In the genomic region with DNA sequence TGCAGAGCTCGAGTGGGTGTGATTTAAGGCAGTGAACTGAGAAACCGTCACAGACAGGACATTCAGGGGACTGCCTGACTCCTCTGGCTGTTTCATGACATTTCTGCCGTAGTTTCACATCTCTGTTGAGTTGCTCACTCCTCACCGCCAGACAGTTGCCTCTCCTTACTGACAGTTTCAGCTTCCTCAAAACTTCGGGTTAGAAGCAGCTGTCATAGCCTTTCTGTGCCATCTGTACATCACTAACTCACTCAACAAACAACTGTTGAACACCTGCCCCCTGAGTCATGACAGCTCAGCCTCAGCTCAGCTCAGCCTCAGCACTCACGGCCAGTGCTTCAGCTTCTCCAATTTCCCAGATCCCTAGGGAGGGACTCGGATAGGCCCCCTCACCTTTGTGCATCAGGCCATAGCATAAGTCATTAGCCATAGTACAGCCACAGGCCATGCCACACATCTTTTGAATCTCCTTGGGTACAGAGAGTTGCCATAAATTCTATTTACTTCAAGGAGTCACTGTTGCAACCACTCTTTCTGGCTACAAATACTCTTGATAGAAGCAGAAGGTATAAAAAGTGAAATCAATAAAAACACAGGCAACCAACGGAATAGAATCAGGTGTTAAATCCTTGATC, we compare ENCODE assay signal across 8 cellular contexts. TPM values are rescaled to one million over a fixed set of nuclear protein-coding genes. Genes with fewer than 3 reads are reported as not detected.
A peak's percentile ranks its signal among the peaks of the same experiment; 100 is the strongest.
DNase-seq lines count a peak whose midpoint lies in the region; ATAC-seq and TF ChIP-seq lines count a peak whose summit lies in the region.

No MANE protein-coding gene starts in this region.

- no peaks in the 10 kb centered on the region for H3K27me3 ChIP-seq in prostate gland (replicated peaks; ENCODE audit: insufficient read depth)

- H3K4me3 ChIP-seq in GM12865 (ENCODE audit: low read depth, low read length) = no peak overlapping the region
- H3K4me3 ChIP-seq in prostate gland = no peak overlapping the region

- 74% methylated on average over 8 of the region's 8 CpGs for WGBS in prostate gland

- H3K9me3 ChIP-seq in prostate gland = no peaks in the 10 kb centered on the region

- H3K36me3 Mint-ChIP-seq in activated T-cell treated with anti-CD3 and anti-CD28 coated beads, Interleukin-2, amount 50 U/mL, for 72 hours (ENCODE audit: insufficient read depth in 2 of 2) = peaks cover 2 to 3% of the 10 kb centered on the region in 2 donors

- TF ChIP-seq CTCF in GM12865 (IDR thresholded peaks at IDR 0.05; ENCODE audit: insufficient read depth, low read depth, low read length, missing control alignments) (no peak), prostate gland (IDR thresholded peaks at IDR 0.05) (no peak)

- H3K27me3 Mint-ChIP-seq in activated T-cell treated with anti-CD3 and anti-CD28 coated beads, Interleukin-2, amount 50 U/mL, for 72 hours (ENCODE audit: low read depth) = peaks cover 19% of the 10 kb centered on the region

- DNase-seq in GM12865 (ENCODE audit: low read depth) = peak; percentile 95
- peak; percentile 24 to 40 for DNase-seq in activated T-cell treated with anti-CD3 and anti-CD28 coated beads, Interleukin-2, amount 50 U/mL, for 72 hours
- DNase-seq in stimulated activated naive CD8-positive, alpha-beta T cell treated with anti-CD3 and anti-CD28 coated beads, Interleukin-15, Interleukin-2, amounts not matched to agents 100 U/mL and 50 U/mL, for 24 hours = peak; percentile 24
- no peak for DNase-seq in NCI-H526 (lab: John Stamatoyannopoulos, UW)
- DNase-seq in NK-92 treated with Interleukin-12 subunit alpha and Interleukin-12 subunit beta, amount 100 ng/mL, for 24 hours (lab: John Stamatoyannopoulos, UW) = no peak
- DNase-seq in prostate gland (ENCODE audit: low spot score) = no peak

- H3K27ac Mint-ChIP-seq in activated T-cell treated with anti-CD3 and anti-CD28 coated beads, Interleukin-2, amount 50 U/mL, for 72 hours = peak overlapping the region; percentile 55

- H3K36me3 ChIP-seq in prostate gland = no peaks in the 10 kb centered on the region

- H3K4me1 ChIP-seq in prostate gland (replicated peaks) = no peaks in the 10 kb centered on the region

- peaks cover 0 to 1% of the 10 kb centered on the region in 2 donors for H3K9me3 Mint-ChIP-seq in activated T-cell treated with anti-CD3 and anti-CD28 coated beads, Interleukin-2, amount 50 U/mL, for 72 hours

- no peak for TF ChIP-seq POLR2A in prostate gland (IDR thresholded peaks at IDR 0.05)

- ATAC-seq in GM19463 (IDR thresholded peaks at IDR 0.05; ENCODE audit: unreplicated experiment) = peak; percentile 86
- ATAC-seq in HG03457 (IDR thresholded peaks at IDR 0.05; ENCODE audit: unreplicated experiment) = peak; percentile 84
- peak; percentile 94 to 96 for ATAC-seq in activated T-cell treated with anti-CD3 and anti-CD28 coated beads, Interleukin-2, amount 50 U/mL, for 72 hours (replicated peaks in 1 of 2)
- ATAC-seq in stimulated activated naive CD8-positive, alpha-beta T cell treated with anti-CD3 and anti-CD28 coated beads, Interleukin-15, Interleukin-2, amounts not matched to agents 100 U/mL and 50 U/mL, for 24 hours = peak; percentile 85

- intact Hi-C loops in prostate gland (cut with DNase I) = no loop called here

- H3K27ac ChIP-seq in prostate gland = no peak overlapping the region

- H3K4me3 Mint-ChIP-seq in activated T-cell treated with anti-CD3 and anti-CD28 coated beads, Interleukin-2, amount 50 U/mL, for 72 hours = peak overlapping the region; percentile 51 to 80

- H3K4me1 Mint-ChIP-seq in activated T-cell treated with anti-CD3 and anti-CD28 coated beads, Interleukin-2, amount 50 U/mL, for 72 hours (ENCODE audit: low read depth) = peaks cover 16% of the 10 kb centered on the region

RNA-seq across cellular contexts. Expression of gene SLC15A4, which starts 6.2 kb away (rescaled TPM):
- total RNA-seq in activated T-cell treated with anti-CD3 and anti-CD28 coated beads, Interleukin-2, amount 50 U/mL, for 72 hours = 10 to 100 TPM; 19.4 to 19.8 TPM
- total RNA-seq in prostate gland = 10 to 100 TPM; 33.5 to 51.5 TPM

RNA-seq across cellular contexts. Expression of gene GLT1D1, which starts 23.3 kb away (rescaled TPM):
- under 1 TPM in 1 of 2 donors, not detected in 1; 0.41 TPM for total RNA-seq in activated T-cell treated with anti-CD3 and anti-CD28 coated beads, Interleukin-2, amount 50 U/mL, for 72 hours
- total RNA-seq in prostate gland = 1 to 10 TPM in 1 of 2 donors, not detected in 1; 1.9 TPM

Comparison
In these comparisons a context has a peak if more than half of its experiments do, and no peak if none do; other contexts are left out.
1. DNase-seq: peak in GM12865 (single experiment), activated T-cell treated with anti-CD3 and anti-CD28 coated beads, Interleukin-2, amount 50 U/mL, for 72 hours (2 of 2) and stimulated activated naive CD8-positive, alpha-beta T cell treated with anti-CD3 and anti-CD28 coated beads, Interleukin-15, Interleukin-2, amounts not matched to agents 100 U/mL and 50 U/mL, for 24 hours (single experiment); none in NCI-H526 (0 of 2), NK-92 treated with Interleukin-12 subunit alpha and Interleukin-12 subunit beta, amount 100 ng/mL, for 24 hours (single experiment) and prostate gland (single experiment).
2. Peak in every context shown above with its lines, with median percentiles within 50 percentile points of each other: ATAC-seq.